ENCODE assay signal across 12 cellular contexts in the genomic region with DNA sequence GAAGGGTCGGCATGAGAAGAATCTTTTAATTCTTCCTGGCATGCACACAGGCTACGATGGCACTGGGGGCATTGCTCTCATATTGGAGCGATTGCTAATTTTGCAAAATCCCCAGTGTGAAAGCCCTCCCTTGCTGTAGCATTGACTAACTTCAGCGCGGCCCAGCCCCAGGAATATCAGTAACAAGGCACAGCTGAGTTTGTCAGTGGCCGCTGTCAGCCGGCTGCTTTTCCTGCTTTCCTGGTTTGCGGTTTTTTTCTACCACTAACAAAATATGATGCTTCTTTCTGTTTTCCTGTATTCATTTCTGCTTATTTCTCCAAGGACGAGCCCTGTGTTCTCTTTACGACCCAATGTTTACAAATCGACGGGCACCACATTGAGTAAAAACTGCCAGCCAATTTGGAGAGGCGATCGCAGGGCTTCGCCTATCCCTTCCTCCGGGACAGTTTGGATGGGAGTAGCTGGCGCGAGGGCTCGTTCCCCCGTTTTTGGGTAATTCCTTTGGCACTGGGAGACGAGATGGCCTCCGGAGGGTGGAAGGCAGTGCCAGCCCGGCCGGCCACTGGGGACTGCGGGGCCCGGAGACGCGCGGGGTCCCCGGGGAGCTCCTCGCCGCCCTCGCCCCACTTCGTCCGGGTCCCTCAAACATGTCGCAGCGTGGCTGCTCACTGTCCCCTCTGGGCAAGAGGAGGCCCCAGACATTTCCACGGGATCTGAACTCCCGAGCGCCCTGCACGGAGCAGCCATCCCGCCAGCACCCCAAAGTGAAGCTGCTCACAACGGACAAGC. TPM values are rescaled to one million over a fixed set of nuclear protein-coding genes. Genes with fewer than 3 reads are reported as not detected.
DNase-seq lines count a peak whose midpoint lies in the region; ATAC-seq and TF ChIP-seq lines count a peak whose summit lies in the region.
"Had no signal": no experiment of that assay in that cellular context is flagged by ENCODE, and none has a peak within 500 bp of the region (broad histone marks: within the 10 kb centered on the region; RNA-seq: fewer than 3 reads in every experiment).

No MANE protein-coding gene starts in this region.

- H2AK5ac ChIP-seq in H9 (ENCODE audit: insufficient read length, low read length): no peak overlapping the region

- H3K4me1 Mint-ChIP-seq in Caco-2 (ENCODE audit: low read depth, unreplicated experiment): no peaks in the 10 kb centered on the region
- peaks cover 16 to 21% of the 10 kb centered on the region in 2 experiments for H3K4me1 Mint-ChIP-seq in H9
- H3K4me1 Mint-ChIP-seq in neural crest cell: peaks cover 18% of the 10 kb centered on the region

- H3K9me3 ChIP-seq in Caco-2 (no peaks in the 10 kb centered on the region), H9 (ENCODE audit: control insufficient read depth, low read depth, low read length) (no peaks in the 10 kb centered on the region)
- H3K9me3 ChIP-seq: uterus had no signal

- H3K14ac ChIP-seq in H9 (ENCODE audit: insufficient read depth, low read length): 0 out of 2 replicates have a peak overlapping the region, but pooled peaks have one; percentile 8

- H3K18ac ChIP-seq in H9 (ENCODE audit: insufficient read length, low read depth, low read length): no peak overlapping the region

- H4K8ac ChIP-seq in H9 (replicated peaks; ENCODE audit: insufficient read length, low read depth, low read length): no peak overlapping the region

- no peak overlapping the region for H3T11ph ChIP-seq in H9 (ENCODE audit: low read length)

- H2BK120ac ChIP-seq in H9 (ENCODE audit: low read depth, low read length, poor library complexity, severe bottlenecking): no peak overlapping the region

- H3K23me2 ChIP-seq in H9 (ENCODE audit: insufficient read length, low read depth, low read length, poor library complexity, severe bottlenecking): peaks cover 19% of the 10 kb centered on the region

- H2BK20ac ChIP-seq in H9 (ENCODE audit: low read depth, low read length, poor library complexity, severe bottlenecking): no peak overlapping the region

- no peak overlapping the region for H3K27ac Mint-ChIP-seq in Caco-2 (ENCODE audit: unreplicated experiment)
- H3K27ac Mint-ChIP-seq in H9: no peak overlapping the region
- no peak overlapping the region for H3K27ac Mint-ChIP-seq in neural crest cell (ENCODE audit: unreplicated experiment)

- no peaks in the 10 kb centered on the region for H3K79me2 ChIP-seq in H9 (ENCODE audit: insufficient read depth, low read length)

- no peak overlapping the region for H3K4ac ChIP-seq in H9 (ENCODE audit: low read depth, low read length)

- CTCF ChIA-PET in Caco-2 (lab: Charles Lee): no interaction called here

- peaks cover 5% of the 10 kb centered on the region; the same call in 1 of the 2 replicates for H3K27me3 ChIP-seq in Caco-2 (replicated peaks; ENCODE audit: control insufficient read depth, insufficient read depth, low read length)
- peaks cover 15% of the 10 kb centered on the region for H3K27me3 ChIP-seq in H9 (ENCODE audit: insufficient read depth, low read length)
- H3K27me3 ChIP-seq in dorsolateral prefrontal cortex: peaks cover 0 to 100% (median 85%) of the 10 kb centered on the region in 45 donors

- H2BK15ac ChIP-seq in H9 (ENCODE audit: low read depth, low read length): no peak overlapping the region

- no peak overlapping the region for H3K27ac ChIP-seq in H9 (ENCODE audit: insufficient read length, low read depth, low read length)
- peak overlapping the region in 26 of 59 donors; percentile 3 to 71 (median 48) for H3K27ac ChIP-seq in dorsolateral prefrontal cortex
- H3K27ac ChIP-seq: uterus had no signal

- H4K5ac ChIP-seq in H9 (ENCODE audit: insufficient read length, low read depth, low read length): no peak overlapping the region

- no peak overlapping the region for H3K23ac ChIP-seq in H9 (ENCODE audit: insufficient read length, low read depth, low read length)

- DNase-seq in Caco-2 (no peak), H9 (no peak), dorsolateral prefrontal cortex (no peak), neural crest cell (ENCODE audit: low read depth, low spot score) (no peak), DMS 273 treated with DMSO at 0.1 percent for 48 hours (lab: John Stamatoyannopoulos, UW) (no peak)
- DNase-seq in activated effector memory CD4-positive, alpha-beta T cell treated with anti-CD3 and anti-CD28 coated beads, Interleukin-2, amount 50 U/mL, for 16 hours: no peak
- DNase-seq: activated gamma-delta T cell, Calu3, OCI-M1, uterus had no signal

- H3K56ac ChIP-seq in H9 (ENCODE audit: insufficient read length, low read depth, low read length): no peak overlapping the region

- TF ChIP-seq CTCF in Caco-2 (IDR thresholded peaks at IDR 0.05; ENCODE audit: insufficient read depth in 1 of 2, low read depth in 1 of 2, low read length in 1 of 2, severe bottlenecking in 1 of 2, unreplicated experiment in 1 of 2): no peak
- no peak for TF ChIP-seq CTCF in H9 (conservative IDR thresholded peaks at IDR 0.05)
- TF ChIP-seq CTCF in dorsolateral prefrontal cortex (IDR thresholded peaks at IDR 0.05 in 54 of 56, conservative IDR thresholded peaks at IDR 0.05 in 2 of 56; ENCODE audit: low read depth in 1 of 56, partially characterized antibody in 56 of 56): no peak
- TF ChIP-seq CTCF in neural crest cell (conservative IDR thresholded peaks at IDR 0.05): no peak

- H3K9me3 Mint-ChIP-seq in Caco-2 (ENCODE audit: unreplicated experiment) (no peaks in the 10 kb centered on the region), H9 (no peaks in the 10 kb centered on the region), neural crest cell (no peaks in the 10 kb centered on the region)

- no peak overlapping the region for H3K4me3 ChIP-seq in Caco-2 (ENCODE audit: low read depth, low read length)
- H3K4me3 ChIP-seq in dorsolateral prefrontal cortex: peak overlapping the region; percentile 36 to 78 (median 57)
- H3K4me3 ChIP-seq: uterus had no signal

- peak overlapping the region; percentile 89 for H3K4me2 ChIP-seq in H9 (ENCODE audit: insufficient read depth, insufficient read length, low read length)

- no peaks in the 10 kb centered on the region for H3K36me3 ChIP-seq in Caco-2 (ENCODE audit: control insufficient read depth, insufficient read depth, low read length)
- H3K36me3 ChIP-seq: uterus had no signal

- H3K4me1 ChIP-seq in Caco-2 (no peaks in the 10 kb centered on the region), H9 (ENCODE audit: insufficient read depth, low read length) (no peaks in the 10 kb centered on the region)

- H3K27me3 Mint-ChIP-seq in Caco-2 (ENCODE audit: insufficient read depth, unreplicated experiment) (peaks cover 51% of the 10 kb centered on the region), H9 (ENCODE audit: low read depth) (peaks cover 76% of the 10 kb centered on the region), neural crest cell (ENCODE audit: low read depth) (peaks cover 89% of the 10 kb centered on the region)

- no peak overlapping the region for H3K9ac ChIP-seq in H9 (ENCODE audit: extremely low read depth, insufficient read length, low read length)

- no TSS peak for BruUV-seq in Caco-2 (replicated peaks; lab: Mats Ljungman, UMichigan)

- no peaks in the 10 kb centered on the region for H3K36me3 Mint-ChIP-seq in Caco-2 (ENCODE audit: insufficient read depth, unreplicated experiment)
- H3K36me3 Mint-ChIP-seq in H9 (ENCODE audit: insufficient read depth in 1 of 3, low read depth in 3 of 3): no peaks in the 10 kb centered on the region
- H3K36me3 Mint-ChIP-seq in neural crest cell (ENCODE audit: low read depth): no peaks in the 10 kb centered on the region

- H3K79me1 ChIP-seq in H9 (ENCODE audit: insufficient read depth, low read depth, low read length, poor library complexity, severe bottlenecking): no peaks in the 10 kb centered on the region

- H2AFZ ChIP-seq in H9 (ENCODE audit: low read length): no peak overlapping the region

- H2BK5ac ChIP-seq in H9 (ENCODE audit: insufficient read length, low read length): no peak overlapping the region

- intact Hi-C loops in Caco-2 (cut with micrococcal nuclease; ENCODE audit: unreplicated experiment): no loop called here
- intact Hi-C loops in dorsolateral prefrontal cortex (cut with DNase I): no loop called here

- H4K20me1 ChIP-seq in H9 (ENCODE audit: control insufficient read depth, insufficient read depth, insufficient read length): no peaks in the 10 kb centered on the region

- WGBS in H9 (ENCODE audit: extremely low coverage, insufficient read length, low lambda C conversion rate): no CpG with 5 or more reads among the region's 43 CpGs

- H4K91ac ChIP-seq in H9 (ENCODE audit: insufficient read length, low read depth, low read length): no peak overlapping the region

- POLR2A ChIA-PET in Caco-2 (lab: Charles Lee): no interaction called here

- H3K4me3 Mint-ChIP-seq in Caco-2 (ENCODE audit: unreplicated experiment) (peak overlapping the region; percentile 61), H9 (peak overlapping the region; percentile 71 to 87), neural crest cell (peak overlapping the region; percentile 92)

- ATAC-seq in GM19023 (IDR thresholded peaks at IDR 0.05; ENCODE audit: unreplicated experiment) (no peak), GM18907 (IDR thresholded peaks at IDR 0.05; ENCODE audit: unreplicated experiment) (no peak)

- H2BK12ac ChIP-seq in H9 (ENCODE audit: insufficient read length, low read depth, low read length): no peak overlapping the region

RNA-seq across cellular contexts. Expression of gene ADARB2, which starts 0.9 kb away (rescaled TPM):
- total RNA-seq in Caco-2 (2022) (0.27 and 0.42 TPM in 2 replicates), H9 (2021) (0.87 and 1.0 TPM in 2 replicates), dorsolateral prefrontal cortex (100 to 1,000 TPM in 9 of 120 experiments, 10 to 100 TPM in 111; 15.6 to 151 (median 47.6) TPM), neural crest cell (1.6 and 1.8 TPM in 2 replicates)
- total RNA-seq: Calu3 had no signal
